ENCODE assay signal across 1 cellular context in genomic region chr5:68708156-68708841, GRCh38.
TF ChIP-seq lines count a peak whose summit lies in the region.

No MANE protein-coding gene starts in this region.

TF ChIP-seq in K562, 482 proteins besides CTCF, POLR2A, EP300 and RAD21 (continued from another document and continues in another):
- no peak for TF ChIP-seq HMBOX1 (IDR thresholded peaks at IDR 0.05)
- TF ChIP-seq XRCC5 (IDR thresholded peaks at IDR 0.05; ENCODE audit: low read depth, low read length): no peak
- no peak for TF ChIP-seq GTF2F1 (IDR thresholded peaks at IDR 0.05; ENCODE audit: low read depth, low read length)
- no peak for TF ChIP-seq ZBTB9 (CRISPR knock-in tag; IDR thresholded peaks at IDR 0.05)
- no peak for TF ChIP-seq ZNF707 (CRISPR knock-in tag; conservative IDR thresholded peaks at IDR 0.05)
- TF ChIP-seq ZNF77 (CRISPR knock-in tag; IDR thresholded peaks at IDR 0.05): no peak
- no peak for TF ChIP-seq KDM2B (CRISPR knock-in tag; IDR thresholded peaks at IDR 0.05)
- no peak for TF ChIP-seq AFF4 (CRISPR knock-in tag; IDR thresholded peaks at IDR 0.05)
- TF ChIP-seq TFAP4 (CRISPR knock-in tag; IDR thresholded peaks at IDR 0.05; ENCODE audit: borderline replicate concordance): no peak
- no peak for TF ChIP-seq BRF1 (IDR thresholded peaks at IDR 0.05; ENCODE audit: borderline replicate concordance, extremely low read depth, insufficient read length)
- TF ChIP-seq MBD1 (CRISPR knock-in tag; IDR thresholded peaks at IDR 0.05): no peak
- no peak for TF ChIP-seq TFAM (CRISPR knock-in tag; conservative IDR thresholded peaks at IDR 0.05)
- no peak for TF ChIP-seq MBD2 (IDR thresholded peaks at IDR 0.05; ENCODE audit: borderline replicate concordance, low read depth)
- TF ChIP-seq RFX1 (IDR thresholded peaks at IDR 0.05): no peak
- TF ChIP-seq GTF2B (IDR thresholded peaks at IDR 0.05; ENCODE audit: extremely low read depth, insufficient read length): no peak
- no peak for TF ChIP-seq FOXA1 (IDR thresholded peaks at IDR 0.05; ENCODE audit: borderline replicate concordance)
- TF ChIP-seq FOXJ3 (CRISPR knock-in tag; IDR thresholded peaks at IDR 0.05): no peak
- TF ChIP-seq FOXP4 (CRISPR knock-in tag; IDR thresholded peaks at IDR 0.05; ENCODE audit: borderline replicate concordance): no peak
- no peak for TF ChIP-seq AFF1 (IDR thresholded peaks at IDR 0.05; ENCODE audit: low read depth in 1 of 2, partially characterized antibody in 2 of 2)
- peak; percentile 22; the same call in 1 of the 2 replicates for TF ChIP-seq MYC (IDR thresholded peaks at IDR 0.05; ENCODE audit: low read depth, low read length)
- TF ChIP-seq MYC (CRISPR knock-in tag; IDR thresholded peaks at IDR 0.05; ENCODE audit: borderline replicate concordance, low read depth): no peak
- TF ChIP-seq ARID1B (IDR thresholded peaks at IDR 0.05): 0 out of 2 replicates have a peak, but pooled peaks have one; percentile 21
- no peak for TF ChIP-seq ZNF174 (CRISPR knock-in tag; IDR thresholded peaks at IDR 0.05)
- TF ChIP-seq ZFP30 (CRISPR knock-in tag; IDR thresholded peaks at IDR 0.05; ENCODE audit: borderline replicate concordance): no peak
- no peak for TF ChIP-seq SPI1 (IDR thresholded peaks at IDR 0.05; ENCODE audit: borderline replicate concordance, low read depth, low read length)
- no peak for TF ChIP-seq FOXJ2 (tag; IDR thresholded peaks at IDR 0.05)
- no peak for TF ChIP-seq ZNF274 (IDR thresholded peaks at IDR 0.05; ENCODE audit: borderline replicate concordance, low read depth, low read length)
